ENCODE assay signal across 14 cellular contexts in genomic region chr6:125293587-125293986, GRCh38. TPM values are rescaled to one million over a fixed set of nuclear protein-coding genes. Genes with fewer than 3 reads are reported as not detected.
DNase-seq lines count a peak whose midpoint lies in the region; ATAC-seq and TF ChIP-seq lines count a peak whose summit lies in the region.
"Had no signal": no experiment of that assay in that cellular context is flagged by ENCODE, and none has a peak within 500 bp of the region (broad histone marks: within the 10 kb centered on the region; RNA-seq: fewer than 3 reads in every experiment).

No MANE protein-coding gene starts in this region.

- no peak overlapping the region for H3K4me2 ChIP-seq in smooth muscle cell
- H3K4me2 ChIP-seq: BLaER1 treated with 17β-estradiol and CSF1 and Interleukin-3, amounts not matched to agents 10 nM and 100 nM had no signal

- DNase-seq in activated naive CD4-positive, alpha-beta T cell treated with anti-CD3 and anti-CD28 coated beads, Interleukin-2, amount 50 U/mL, for 16 hours = no peak
- DNase-seq in mesothelial cell of epicardium (ENCODE audit: low spot score in 2 of 2, unreplicated experiment in 2 of 2) = no peak
- no peak for DNase-seq in stimulated activated effector memory CD8-positive, alpha-beta T cell treated with anti-CD3 and anti-CD28 coated beads, Interleukin-12 subunit alpha, Interleukin-12 subunit beta, amount 100 ng/mL, for 72 hours (ENCODE audit: low spot score in 2 of 2)
- DNase-seq in NCI-H2196 (lab: John Stamatoyannopoulos, UW; ENCODE audit: unreplicated experiment) = no peak
- no peak for DNase-seq in smooth muscle cell (lab: John Stamatoyannopoulos, UW; ENCODE audit: unreplicated experiment)
- DNase-seq in NCI-H748 treated with DMSO at 0.1 percent for 48 hours (lab: John Stamatoyannopoulos, UW) = no peak
- DNase-seq: 8988T; AML-193; Calu3; CD4-positive, CD25-positive, alpha-beta regulatory T cell; DMS 273 treated with DMSO at 0.1 percent for 48 hours had no signal

- peaks cover 72% of the 10 kb centered on the region for H3K36me3 Mint-ChIP-seq in activated naive CD4-positive, alpha-beta T cell treated with anti-CD3 and anti-CD28 coated beads, Interleukin-2, amount 50 U/mL, for 24 hours
- H3K36me3 Mint-ChIP-seq in activated T-helper 17 cell treated with anti-CD3 and anti-CD28 coated beads, Interleukin-2, amount 50 U/mL, for 72 hours (ENCODE audit: low read depth) = peaks cover 93% of the 10 kb centered on the region
- H3K36me3 Mint-ChIP-seq in mesothelial cell of epicardium = peaks cover 61% of the 10 kb centered on the region
- peaks cover 81% of the 10 kb centered on the region for H3K36me3 Mint-ChIP-seq in stimulated activated effector memory CD8-positive, alpha-beta T cell treated with anti-CD3 and anti-CD28 coated beads, Interleukin-12 subunit alpha, Interleukin-12 subunit beta, amount 100 ng/mL, for 72 hours

- no peaks in the 10 kb centered on the region for H3K4me1 ChIP-seq in smooth muscle cell (ENCODE audit: low read depth)

- TF ChIP-seq CTCF in mesothelial cell of epicardium (IDR thresholded peaks at IDR 0.05; ENCODE audit: unreplicated experiment) = no peak
- no peak for TF ChIP-seq CTCF in smooth muscle cell (IDR thresholded peaks at IDR 0.05; ENCODE audit: borderline replicate concordance, insufficient read depth, poor library complexity, severe bottlenecking)

- peaks cover 10% of the 10 kb centered on the region for H3K79me2 ChIP-seq in smooth muscle cell (ENCODE audit: low read depth)

- H3F3A ChIP-seq in smooth muscle cell (ENCODE audit: low read depth) = no peaks in the 10 kb centered on the region

- peaks cover 53% of the 10 kb centered on the region for H3K4me1 Mint-ChIP-seq in activated naive CD4-positive, alpha-beta T cell treated with anti-CD3 and anti-CD28 coated beads, Interleukin-2, amount 50 U/mL, for 24 hours
- peaks cover 21% of the 10 kb centered on the region for H3K4me1 Mint-ChIP-seq in activated T-helper 17 cell treated with anti-CD3 and anti-CD28 coated beads, Interleukin-2, amount 50 U/mL, for 72 hours
- peaks cover 40% of the 10 kb centered on the region for H3K4me1 Mint-ChIP-seq in mesothelial cell of epicardium
- peaks cover 26% of the 10 kb centered on the region for H3K4me1 Mint-ChIP-seq in stimulated activated effector memory CD8-positive, alpha-beta T cell treated with anti-CD3 and anti-CD28 coated beads, Interleukin-12 subunit alpha, Interleukin-12 subunit beta, amount 100 ng/mL, for 72 hours

- no peaks in the 10 kb centered on the region for H3K27me3 ChIP-seq in smooth muscle cell (ENCODE audit: low read depth)
- H3K27me3 ChIP-seq: BLaER1 treated with 17β-estradiol and CSF1 and Interleukin-3, amounts not matched to agents 10 nM and 100 nM had no signal

- H3K27ac Mint-ChIP-seq in activated naive CD4-positive, alpha-beta T cell treated with anti-CD3 and anti-CD28 coated beads, Interleukin-2, amount 50 U/mL, for 24 hours = peak overlapping the region; percentile 39
- H3K27ac Mint-ChIP-seq in activated T-helper 17 cell treated with anti-CD3 and anti-CD28 coated beads, Interleukin-2, amount 50 U/mL, for 72 hours = peak overlapping the region; percentile 44
- peak overlapping the region; percentile 14 for H3K27ac Mint-ChIP-seq in mesothelial cell of epicardium
- H3K27ac Mint-ChIP-seq in stimulated activated effector memory CD8-positive, alpha-beta T cell treated with anti-CD3 and anti-CD28 coated beads, Interleukin-12 subunit alpha, Interleukin-12 subunit beta, amount 100 ng/mL, for 72 hours = peak overlapping the region; percentile 12
- H3K27ac Mint-ChIP-seq: CD4-positive, CD25-positive, alpha-beta regulatory T cell had no signal

- H2AFZ ChIP-seq in smooth muscle cell (ENCODE audit: low read depth) = no peak overlapping the region

- no peak overlapping the region for H3K27ac ChIP-seq in smooth muscle cell (ENCODE audit: low read depth)
- H3K27ac ChIP-seq: BLaER1 treated with 17β-estradiol and CSF1 and Interleukin-3, amounts not matched to agents 10 nM and 100 nM had no signal

- H3K9me3 ChIP-seq in smooth muscle cell (replicated peaks; ENCODE audit: low read depth) = no peaks in the 10 kb centered on the region

- no peaks in the 10 kb centered on the region for H3K27me3 Mint-ChIP-seq in activated naive CD4-positive, alpha-beta T cell treated with anti-CD3 and anti-CD28 coated beads, Interleukin-2, amount 50 U/mL, for 24 hours
- H3K27me3 Mint-ChIP-seq in activated T-helper 17 cell treated with anti-CD3 and anti-CD28 coated beads, Interleukin-2, amount 50 U/mL, for 72 hours = no peaks in the 10 kb centered on the region
- no peaks in the 10 kb centered on the region for H3K27me3 Mint-ChIP-seq in mesothelial cell of epicardium (ENCODE audit: low read depth)
- H3K27me3 Mint-ChIP-seq: CD4-positive, CD25-positive, alpha-beta regulatory T cell had no signal

- 76% methylated on average over 3 of the region's 3 CpGs for WGBS in smooth muscle cell (ENCODE audit: low lambda C conversion rate)

- no peak for ATAC-seq in activated T-helper 17 cell treated with anti-CD3 and anti-CD28 coated beads, Interleukin-2, amount 50 U/mL, for 72 hours (replicated peaks)
- ATAC-seq in stimulated activated effector memory CD8-positive, alpha-beta T cell treated with anti-CD3 and anti-CD28 coated beads, Interleukin-12 subunit alpha, Interleukin-12 subunit beta, amount 100 ng/mL, for 72 hours = no peak

- no peaks in the 10 kb centered on the region for H4K20me1 ChIP-seq in smooth muscle cell (ENCODE audit: low read depth)

- no peak overlapping the region for H3K4me3 ChIP-seq in smooth muscle cell
- H3K4me3 ChIP-seq: BLaER1 treated with 17β-estradiol and CSF1 and Interleukin-3, amounts not matched to agents 10 nM and 100 nM had no signal

- H3K9me3 Mint-ChIP-seq in activated naive CD4-positive, alpha-beta T cell treated with anti-CD3 and anti-CD28 coated beads, Interleukin-2, amount 50 U/mL, for 24 hours = no peaks in the 10 kb centered on the region
- no peaks in the 10 kb centered on the region for H3K9me3 Mint-ChIP-seq in activated T-helper 17 cell treated with anti-CD3 and anti-CD28 coated beads, Interleukin-2, amount 50 U/mL, for 72 hours
- H3K9me3 Mint-ChIP-seq in mesothelial cell of epicardium = peaks cover 4% of the 10 kb centered on the region
- H3K9me3 Mint-ChIP-seq in stimulated activated effector memory CD8-positive, alpha-beta T cell treated with anti-CD3 and anti-CD28 coated beads, Interleukin-12 subunit alpha, Interleukin-12 subunit beta, amount 100 ng/mL, for 72 hours = no peaks in the 10 kb centered on the region

- H3K4me3 Mint-ChIP-seq in activated naive CD4-positive, alpha-beta T cell treated with anti-CD3 and anti-CD28 coated beads, Interleukin-2, amount 50 U/mL, for 24 hours = no peak overlapping the region
- no peak overlapping the region for H3K4me3 Mint-ChIP-seq in activated T-helper 17 cell treated with anti-CD3 and anti-CD28 coated beads, Interleukin-2, amount 50 U/mL, for 72 hours
- no peak overlapping the region for H3K4me3 Mint-ChIP-seq in mesothelial cell of epicardium
- H3K4me3 Mint-ChIP-seq in stimulated activated effector memory CD8-positive, alpha-beta T cell treated with anti-CD3 and anti-CD28 coated beads, Interleukin-12 subunit alpha, Interleukin-12 subunit beta, amount 100 ng/mL, for 72 hours = no peak overlapping the region
- H3K4me3 Mint-ChIP-seq: CD4-positive, CD25-positive, alpha-beta regulatory T cell had no signal

- peaks cover 11% of the 10 kb centered on the region for H3K36me3 ChIP-seq in smooth muscle cell (ENCODE audit: low read depth)

- H3K9ac ChIP-seq in smooth muscle cell (ENCODE audit: low read depth) = no peak overlapping the region
- H3K9ac ChIP-seq: BLaER1 treated with 17β-estradiol and CSF1 and Interleukin-3, amounts not matched to agents 10 nM and 100 nM had no signal

RNA-seq across cellular contexts. Expression of gene HDDC2, which starts 8.2 kb away (rescaled TPM):
- total RNA-seq in activated T-helper 17 cell treated with anti-CD3 and anti-CD28 coated beads, Interleukin-2, amount 50 U/mL, for 72 hours = 10 to 100 TPM; 51.5 to 74.4 TPM
- total RNA-seq in mesothelial cell of epicardium (102 to 111 TPM (median 103 TPM) in 3 replicates), smooth muscle cell (80.9 and 104 TPM in 2 replicates)
- polyA plus RNA-seq in smooth muscle cell = 107 and 114 TPM in 2 replicates
